22 cellular contexts compared by ENCODE assay signal in the genomic region with DNA sequence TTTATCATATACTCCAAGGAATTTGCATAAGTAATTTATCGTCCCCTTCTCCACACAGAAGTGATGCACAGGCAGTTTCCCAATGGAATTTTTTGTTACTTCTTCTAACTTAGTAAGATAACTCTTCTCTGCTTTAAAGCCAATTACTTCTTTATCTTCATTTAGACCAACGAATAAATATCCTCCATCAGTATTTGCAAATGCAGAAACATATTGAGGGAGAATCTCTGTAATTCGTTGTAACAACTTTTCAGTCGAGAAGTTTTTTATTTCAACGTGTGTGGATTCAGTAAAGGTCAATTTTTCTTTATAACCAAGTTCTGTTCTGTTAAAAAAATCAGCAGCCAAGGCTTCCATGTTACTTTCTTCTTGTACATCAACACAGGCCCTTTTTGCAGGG. TPM values are rescaled to one million over a fixed set of nuclear protein-coding genes. Genes with fewer than 3 reads are reported as not detected.
DNase-seq lines count a peak whose midpoint lies in the region; ATAC-seq, FAIRE-seq and TF ChIP-seq lines count a peak whose summit lies in the region.
"Had no signal": no experiment of that assay in that cellular context is flagged by ENCODE, and none has a peak within 500 bp of the region (broad histone marks: within the 10 kb centered on the region; RNA-seq: fewer than 3 reads in every experiment).

No MANE protein-coding gene starts in this region.

- no peak for TF ChIP-seq CTCF in A549 (IDR thresholded peaks at IDR 0.05)
- TF ChIP-seq CTCF in BE2C (IDR thresholded peaks at IDR 0.05; ENCODE audit: low read depth, low read length): no peak

- no peak overlapping the region for H3K27ac ChIP-seq in A549
- H3K27ac ChIP-seq: BLaER1, C4-2B had no signal

- FAIRE-seq in A549 (lab: Jason Lieb, UNC) (no peak), GM19239 (lab: Jason Lieb, UNC) (peak; percentile 48)
- FAIRE-seq: D721Med, GM12891, GM18507 had no signal

- peaks cover 64% of the 10 kb centered on the region for H3K36me3 Mint-ChIP-seq in effector memory CD8-positive, alpha-beta T cell (ENCODE audit: insufficient read depth)
- H3K36me3 Mint-ChIP-seq in natural killer cell treated with Interleukin-12 subunit alpha and Interleukin-12 subunit beta and Interleukin-15 and Interleukin-18, amount 100 ng/mL, for 72 hours: peaks cover 44% of the 10 kb centered on the region

- TF ChIP-seq POLR2A in A549 (IDR thresholded peaks at IDR 0.05; ENCODE audit: low read length): no peak

- H3K9me3 ChIP-seq in A549 (no peaks in the 10 kb centered on the region), BE2C (no peaks in the 10 kb centered on the region)

- DNase-seq in A549 (ENCODE audit: low read depth in 1 of 2, low spot score in 1 of 2): no peak
- DNase-seq in GM19239 (ENCODE audit: insufficient read length, low spot score): no peak
- no peak for DNase-seq in effector memory CD8-positive, alpha-beta T cell
- no peak for DNase-seq in natural killer cell treated with Interleukin-12 subunit alpha and Interleukin-12 subunit beta and Interleukin-15 and Interleukin-18, amount 100 ng/mL, for 72 hours (ENCODE audit: low spot score)
- no peak for DNase-seq in RPMI8226
- no peak for DNase-seq in BE2C
- DNase-seq: 8988T; CD4-positive, CD25-positive, alpha-beta regulatory T cell; CD8-positive, alpha-beta T cell; DMS 273 treated with DMSO at 0.1 percent for 48 hours; DMS79; EL; GF-D8; H9 had no signal

- no peak for TF ChIP-seq RAD21 in A549 (conservative IDR thresholded peaks at IDR 0.05 in 1 of 2, IDR thresholded peaks at IDR 0.05 in 1 of 2)

- CTCF ChIA-PET in A549 (lab: Yijun Ruan, JAX): no interaction called here

- no peak overlapping the region for H3K4me3 Mint-ChIP-seq in effector memory CD8-positive, alpha-beta T cell
- H3K4me3 Mint-ChIP-seq in natural killer cell treated with Interleukin-12 subunit alpha and Interleukin-12 subunit beta and Interleukin-15 and Interleukin-18, amount 100 ng/mL, for 72 hours: no peak overlapping the region
- H3K4me3 Mint-ChIP-seq: CD4-positive, CD25-positive, alpha-beta regulatory T cell; CD8-positive, alpha-beta T cell; GM23338; H9 had no signal

- H3K4me1 ChIP-seq in A549 (no peaks in the 10 kb centered on the region), BE2C (no peaks in the 10 kb centered on the region)

- 3% methylated on average over 5 of the region's 5 CpGs for WGBS in A549 (ENCODE audit: missing lambda C conversion rate)

- no peaks in the 10 kb centered on the region for H3K9me3 Mint-ChIP-seq in effector memory CD8-positive, alpha-beta T cell
- peaks cover 3% of the 10 kb centered on the region for H3K9me3 Mint-ChIP-seq in natural killer cell treated with Interleukin-12 subunit alpha and Interleukin-12 subunit beta and Interleukin-15 and Interleukin-18, amount 100 ng/mL, for 72 hours

- H3K27me3 ChIP-seq in BE2C: peaks cover 59% of the 10 kb centered on the region
- H3K27me3 ChIP-seq: BLaER1 had no signal

- no peaks in the 10 kb centered on the region for H3K27me3 Mint-ChIP-seq in effector memory CD8-positive, alpha-beta T cell
- H3K27me3 Mint-ChIP-seq in natural killer cell treated with Interleukin-12 subunit alpha and Interleukin-12 subunit beta and Interleukin-15 and Interleukin-18, amount 100 ng/mL, for 72 hours: no peaks in the 10 kb centered on the region
- H3K27me3 Mint-ChIP-seq: CD4-positive, CD25-positive, alpha-beta regulatory T cell had no signal

- ATAC-seq in A549 (no peak), GM21529 (IDR thresholded peaks at IDR 0.05; ENCODE audit: unreplicated experiment) (no peak)
- no peak for ATAC-seq in effector memory CD8-positive, alpha-beta T cell (replicated peaks)
- ATAC-seq in natural killer cell treated with Interleukin-12 subunit alpha and Interleukin-12 subunit beta and Interleukin-15 and Interleukin-18, amount 100 ng/mL, for 72 hours: no peak
- ATAC-seq: CD8-positive, alpha-beta T cell; GM23338; HCT116 had no signal

- H3K4me3 ChIP-seq in A549 (no peak overlapping the region), BE2C (ENCODE audit: low read depth, low read length) (no peak overlapping the region)
- H3K4me3 ChIP-seq: BLaER1, GM23338 had no signal

- H3K27ac Mint-ChIP-seq in effector memory CD8-positive, alpha-beta T cell: peak overlapping the region; percentile 2 to 49
- H3K27ac Mint-ChIP-seq in natural killer cell treated with Interleukin-12 subunit alpha and Interleukin-12 subunit beta and Interleukin-15 and Interleukin-18, amount 100 ng/mL, for 72 hours: peak overlapping the region; percentile 44 to 80
- H3K27ac Mint-ChIP-seq: GM23338, H9 had no signal

- H3K4me2 ChIP-seq in A549: no peak overlapping the region
- H3K4me2 ChIP-seq: BLaER1, GM23338 had no signal

- no peak for TF ChIP-seq EP300 in A549 (IDR thresholded peaks at IDR 0.05)

- peaks cover 47 to 65% of the 10 kb centered on the region in 2 donors for H3K4me1 Mint-ChIP-seq in effector memory CD8-positive, alpha-beta T cell (ENCODE audit: low read depth in 2 of 2)
- H3K4me1 Mint-ChIP-seq in natural killer cell treated with Interleukin-12 subunit alpha and Interleukin-12 subunit beta and Interleukin-15 and Interleukin-18, amount 100 ng/mL, for 72 hours (ENCODE audit: low read depth in 2 of 2): peaks cover 45 to 46% of the 10 kb centered on the region in 2 donors
- H3K4me1 Mint-ChIP-seq: GM23338, H9 had no signal

- POLR2A ChIA-PET in A549 (lab: Yijun Ruan, JAX): no interaction called here

- H3K36me3 ChIP-seq in BE2C: no peaks in the 10 kb centered on the region
- H3K36me3 ChIP-seq: BLaER1 had no signal

TF ChIP-seq in A549, 52 proteins besides CTCF, POLR2A, EP300 and RAD21:
- no peak for TF ChIP-seq TFCP2L1 (CRISPR knock-in tag; IDR thresholded peaks at IDR 0.05)
- no peak for TF ChIP-seq PHF8 (IDR thresholded peaks at IDR 0.05; ENCODE audit: borderline replicate concordance, low read depth)
- peak; percentile 83; the same call in 1 of the 2 replicates for TF ChIP-seq RNF2 (IDR thresholded peaks at IDR 0.05; ENCODE audit: borderline replicate concordance, low read depth)
- TF ChIP-seq CBX8 (IDR thresholded peaks at IDR 0.05): peak; percentile 67
- TF ChIP-seq HOXB13 (CRISPR knock-in tag; IDR thresholded peaks at IDR 0.05; ENCODE audit: low read depth): no peak
- no peak for TF ChIP-seq SMC3 (IDR thresholded peaks at IDR 0.05)
- TF ChIP-seq ELK1 (IDR thresholded peaks at IDR 0.05; ENCODE audit: low read depth, low read length): no peak
- TF ChIP-seq RFX5 (IDR thresholded peaks at IDR 0.05): no peak
- no peak for TF ChIP-seq CHD2 (IDR thresholded peaks at IDR 0.05; ENCODE audit: low read length, partially characterized antibody)

RNA-seq across cellular contexts. Expression of gene SLFN13, which starts 30.7 kb away (rescaled TPM):
- polyA plus RNA-seq in A549 (2011; rRNA removed): 12.2 and 12.5 TPM in 2 replicates
- 4.8 and 5.2 TPM in 2 replicates for polyA plus RNA-seq in A549 (2012; cell fraction: cytosol; rRNA removed)
- 5.1 and 6.4 TPM in 2 replicates for polyA plus RNA-seq in A549 (2012; cell fraction: nucleus; rRNA removed)
- 5.4 to 6.8 TPM (median 6.6 TPM) in 3 replicates for polyA plus RNA-seq in A549 (2017; fragmentation: RNase III; extraction: RNeasy Plus Mini Kit Qiagen cat#74134 plus additional on column Dnase treatment)
- 11.9 and 22.0 TPM in 2 replicates for polyA minus RNA-seq in A549 (2011; rRNA and poly(A)+ RNA removed)
- 100 to 1,000 TPM; 213 to 343 TPM for total RNA-seq in natural killer cell treated with Interleukin-12 subunit alpha and Interleukin-12 subunit beta and Interleukin-15 and Interleukin-18, amount 100 ng/mL, for 72 hours
- polyA plus RNA-seq in BE2C (2012; ENCODE audit: insufficient read depth, insufficient read length, low read depth): not detected

RNA-seq across cellular contexts. Expression of gene SLFN12, which starts 47.0 kb away (rescaled TPM):
- polyA plus RNA-seq in A549 (2011; rRNA removed) (0.16 and 0.23 TPM in 2 replicates), A549 (2017; fragmentation: RNase III; extraction: RNeasy Plus Mini Kit Qiagen cat#74134 plus additional on column Dnase treatment) (0.08 to 0.12 TPM (median 0.09 TPM) in 3 replicates)
- polyA plus RNA-seq in A549 (2012; cell fraction: cytosol; rRNA removed): 0.05 and 0.08 TPM in 2 replicates
- 0.16 and 0.24 TPM in 2 replicates for polyA plus RNA-seq in A549 (2012; cell fraction: nucleus; rRNA removed)
- 0.24 TPM in 1 of 2 replicates, not detected in the other for polyA minus RNA-seq in A549 (2011; rRNA and poly(A)+ RNA removed)
- 10 to 100 TPM; 59.4 to 60.4 TPM for total RNA-seq in natural killer cell treated with Interleukin-12 subunit alpha and Interleukin-12 subunit beta and Interleukin-15 and Interleukin-18, amount 100 ng/mL, for 72 hours
- polyA plus RNA-seq in BE2C (2012; ENCODE audit: insufficient read depth, insufficient read length, low read depth): not detected

RNA-seq across cellular contexts. Expression of gene SLFN12L, which starts 58.2 kb away (rescaled TPM):
- polyA plus RNA-seq in A549 (2011; rRNA removed) (not detected in 2 replicates), A549 (2017; fragmentation: RNase III; extraction: RNeasy Plus Mini Kit Qiagen cat#74134 plus additional on column Dnase treatment) (not detected in 3 replicates)
- polyA plus RNA-seq in A549 (2012; cell fraction: cytosol; rRNA removed): not detected in 2 replicates
- polyA plus RNA-seq in A549 (2012; cell fraction: nucleus; rRNA removed): not detected in 2 replicates
- polyA minus RNA-seq in A549 (2011; rRNA and poly(A)+ RNA removed): 0.10 TPM in 1 of 2 replicates, not detected in the other
- total RNA-seq in natural killer cell treated with Interleukin-12 subunit alpha and Interleukin-12 subunit beta and Interleukin-15 and Interleukin-18, amount 100 ng/mL, for 72 hours: 10 to 100 TPM; 40.2 to 83.7 TPM
- polyA plus RNA-seq in BE2C (2012; ENCODE audit: insufficient read depth, insufficient read length, low read depth): not detected
- total RNA-seq: GM23338, H9 had no signal
- polyA plus RNA-seq: GM23338 had no signal
